8 cellular contexts compared by ENCODE assay signal in the genomic region with DNA sequence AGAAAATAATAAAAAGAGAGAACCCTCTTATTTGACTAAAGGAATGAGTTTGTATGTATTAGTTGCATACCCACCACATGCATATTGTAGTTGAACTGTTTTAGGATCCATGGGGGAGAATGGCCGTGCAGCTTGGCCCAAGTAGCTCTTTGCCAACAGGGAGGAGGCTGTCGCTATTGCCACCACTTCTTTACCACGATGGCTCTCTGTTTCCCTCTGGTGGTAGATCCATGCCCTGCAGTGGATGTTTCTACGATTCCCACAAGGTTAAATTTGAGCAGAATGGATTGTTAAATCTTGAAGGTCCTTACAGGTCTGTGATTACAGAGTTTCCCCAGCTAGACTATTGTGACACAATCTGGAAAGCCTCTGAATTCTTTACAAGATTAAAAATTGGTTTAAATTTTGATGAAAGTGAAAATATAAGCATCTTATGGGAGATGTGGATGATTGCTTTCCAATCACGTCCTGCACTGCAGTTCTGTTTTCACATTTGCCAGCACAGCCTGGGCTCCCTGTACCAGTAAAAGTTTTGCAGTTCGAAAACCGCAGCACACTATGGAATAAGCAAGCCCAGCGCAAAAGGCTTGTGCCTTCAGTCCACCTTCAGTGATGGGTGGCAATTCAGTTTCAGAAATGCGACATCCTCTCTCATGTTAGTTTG. TPM values are rescaled to one million over a fixed set of nuclear protein-coding genes. Genes with fewer than 3 reads are reported as not detected.
DNase-seq lines count a peak whose midpoint lies in the region; ATAC-seq and TF ChIP-seq lines count a peak whose summit lies in the region.

No MANE protein-coding gene starts in this region.

- no peak overlapping the region for H3K27ac Mint-ChIP-seq in CD8-positive, alpha-beta memory T cell
- no peak overlapping the region for H3K27ac Mint-ChIP-seq in activated T-helper 2 cell treated with anti-CD3 and anti-CD28 coated beads, Interferon-gamma antibody, Interleukin-2, Interleukin-4, amounts not matched to agents 10 μg/mL and 5 μg/mL and 100 μg/mL, durations not matched to agents 14 hours and 24 hours and 36 hours

- peak; percentile 57 to 77 (median 67) for DNase-seq in CD8-positive, alpha-beta memory T cell
- DNase-seq in LHCN-M2 (ENCODE audit: low read depth) (peak; percentile 41), SHP77 (lab: John Stamatoyannopoulos, UW) (peak; percentile 44 to 60), ureter (ENCODE audit: low spot score) (peak; percentile 70)
- DNase-seq in activated T-helper 2 cell treated with anti-CD3 and anti-CD28 coated beads, Interferon-gamma antibody, Interleukin-2, Interleukin-4, amounts not matched to agents 10 μg/mL and 5 μg/mL and 100 μg/mL, durations not matched to agents 14 hours and 24 hours and 36 hours (ENCODE audit: low spot score) = peak; percentile 64

- H3K27me3 Mint-ChIP-seq in CD8-positive, alpha-beta memory T cell = peaks cover 15 to 21% of the 10 kb centered on the region in 2 donors
- H3K27me3 Mint-ChIP-seq in activated T-helper 2 cell treated with anti-CD3 and anti-CD28 coated beads, Interferon-gamma antibody, Interleukin-2, Interleukin-4, amounts not matched to agents 10 μg/mL and 5 μg/mL and 100 μg/mL, durations not matched to agents 14 hours and 24 hours and 36 hours (ENCODE audit: low read depth) = peaks cover 23% of the 10 kb centered on the region

- H3K4me1 ChIP-seq in CD8-positive, alpha-beta memory T cell (ENCODE audit: insufficient read depth, low read length) = no peaks in the 10 kb centered on the region
- no peaks in the 10 kb centered on the region for H3K4me1 ChIP-seq in gastroesophageal sphincter
- H3K4me1 ChIP-seq in parathyroid adenoma = no peaks in the 10 kb centered on the region

- H3K4me2 ChIP-seq in parathyroid adenoma (ENCODE audit: low read length) = no peak overlapping the region

- H2AFZ ChIP-seq in parathyroid adenoma = no peak overlapping the region

- intact Hi-C loops in activated T-helper 2 cell treated with anti-CD3 and anti-CD28 coated beads, Interferon-gamma antibody, Interleukin-2, Interleukin-4, amounts not matched to agents 10 μg/mL and 5 μg/mL and 100 μg/mL, durations not matched to agents 14 hours and 24 hours and 36 hours (cut with micrococcal nuclease) = loop anchor here (1.0 to 10.0 kb wide), 4 partner anchors 28 to 340 kb away; no protein-coding TSS in a partner anchor

- no peaks in the 10 kb centered on the region for H3K9me3 Mint-ChIP-seq in CD8-positive, alpha-beta memory T cell
- no peaks in the 10 kb centered on the region for H3K9me3 Mint-ChIP-seq in activated T-helper 2 cell treated with anti-CD3 and anti-CD28 coated beads, Interferon-gamma antibody, Interleukin-2, Interleukin-4, amounts not matched to agents 10 μg/mL and 5 μg/mL and 100 μg/mL, durations not matched to agents 14 hours and 24 hours and 36 hours

- no peak overlapping the region for H3K27ac ChIP-seq in CD8-positive, alpha-beta memory T cell (ENCODE audit: low read depth, low read length)
- H3K27ac ChIP-seq in gastroesophageal sphincter = no peak overlapping the region
- H3K27ac ChIP-seq in parathyroid adenoma = no peak overlapping the region

- TF ChIP-seq CTCF in gastroesophageal sphincter (IDR thresholded peaks at IDR 0.05) = peak; percentile 77 to 96 (median 85)
- TF ChIP-seq CTCF in parathyroid adenoma (IDR thresholded peaks at IDR 0.05) = peak; percentile 96

- no peaks in the 10 kb centered on the region for H3K36me3 ChIP-seq in CD8-positive, alpha-beta memory T cell (ENCODE audit: insufficient read depth, low read length)
- H3K36me3 ChIP-seq in gastroesophageal sphincter (no peaks in the 10 kb centered on the region), parathyroid adenoma (ENCODE audit: control insufficient read depth, insufficient read depth, low read length) (no peaks in the 10 kb centered on the region)

- H3K79me2 ChIP-seq in parathyroid adenoma = no peaks in the 10 kb centered on the region

- no peak for TF ChIP-seq POLR2A in gastroesophageal sphincter (IDR thresholded peaks at IDR 0.05)

- POLR2A ChIA-PET in CD8-positive, alpha-beta memory T cell (lab: Charles Lee) = interaction anchor here (0.6 to 2.0 kb wide), 3 partner anchors 72 to 126 kb away, joined by 3 to 8 read pairs (median 3); no protein-coding TSS in a partner anchor

- H3K4me1 Mint-ChIP-seq in CD8-positive, alpha-beta memory T cell = peaks cover 0 to 8% (median 6%) of the 10 kb centered on the region in 3 donors
- H3K4me1 Mint-ChIP-seq in activated T-helper 2 cell treated with anti-CD3 and anti-CD28 coated beads, Interferon-gamma antibody, Interleukin-2, Interleukin-4, amounts not matched to agents 10 μg/mL and 5 μg/mL and 100 μg/mL, durations not matched to agents 14 hours and 24 hours and 36 hours (ENCODE audit: low read depth) = peaks cover 4% of the 10 kb centered on the region

- H3K9me3 ChIP-seq in CD8-positive, alpha-beta memory T cell (ENCODE audit: low read length) = no peaks in the 10 kb centered on the region
- no peaks in the 10 kb centered on the region for H3K9me3 ChIP-seq in gastroesophageal sphincter
- H3K9me3 ChIP-seq in parathyroid adenoma (ENCODE audit: control insufficient read depth, low read length) = no peaks in the 10 kb centered on the region

- WGBS in gastroesophageal sphincter (ENCODE audit: low coverage in 1 of 2), 2 donors = 33 to 34% methylated on average over 8 to 9 of the region's 9 CpGs

- no peaks in the 10 kb centered on the region for H3K36me3 Mint-ChIP-seq in CD8-positive, alpha-beta memory T cell
- no peaks in the 10 kb centered on the region for H3K36me3 Mint-ChIP-seq in activated T-helper 2 cell treated with anti-CD3 and anti-CD28 coated beads, Interferon-gamma antibody, Interleukin-2, Interleukin-4, amounts not matched to agents 10 μg/mL and 5 μg/mL and 100 μg/mL, durations not matched to agents 14 hours and 24 hours and 36 hours (ENCODE audit: low read depth)

- ATAC-seq in GM19463 (IDR thresholded peaks at IDR 0.05; ENCODE audit: unreplicated experiment) = peak; percentile 80
- ATAC-seq in gastroesophageal sphincter = peak; percentile 57

- no peak overlapping the region for H3K4me3 ChIP-seq in CD8-positive, alpha-beta memory T cell (ENCODE audit: low read length)
- H3K4me3 ChIP-seq in gastroesophageal sphincter (no peak overlapping the region), parathyroid adenoma (ENCODE audit: low read depth, low read length) (no peak overlapping the region)

- CTCF ChIA-PET in CD8-positive, alpha-beta memory T cell (lab: Charles Lee) = interaction anchor here (0.5 to 14.0 kb wide), 44 partner anchors 8 to 934 kb away, joined by 3 to 261 read pairs (median 4); a partner anchor contains a TSS

- no peaks in the 10 kb centered on the region for H3K27me3 ChIP-seq in CD8-positive, alpha-beta memory T cell (ENCODE audit: insufficient read depth, low read length, poor library complexity, severe bottlenecking)
- no peaks in the 10 kb centered on the region for H3K27me3 ChIP-seq in gastroesophageal sphincter
- H3K27me3 ChIP-seq in parathyroid adenoma (ENCODE audit: control insufficient read depth, insufficient read depth, low read length) = no peaks in the 10 kb centered on the region

- no peak overlapping the region for H3K9ac ChIP-seq in parathyroid adenoma

- no peak for TF ChIP-seq EP300 in gastroesophageal sphincter (IDR thresholded peaks at IDR 0.05)

- no peak overlapping the region for H3K4me3 Mint-ChIP-seq in CD8-positive, alpha-beta memory T cell
- no peak overlapping the region for H3K4me3 Mint-ChIP-seq in activated T-helper 2 cell treated with anti-CD3 and anti-CD28 coated beads, Interferon-gamma antibody, Interleukin-2, Interleukin-4, amounts not matched to agents 10 μg/mL and 5 μg/mL and 100 μg/mL, durations not matched to agents 14 hours and 24 hours and 36 hours (ENCODE audit: low read depth)

RNA-seq across cellular contexts. Expression of a gene that starts 34.4 kb away (rescaled TPM):
- total RNA-seq in CD8-positive, alpha-beta memory T cell = under 1 TPM; 0.04 TPM
- polyA plus RNA-seq in CD8-positive, alpha-beta memory T cell = not detected
- total RNA-seq in LHCN-M2 (2014; rRNA removed) = not detected in 2 replicates
- polyA plus RNA-seq in LHCN-M2 (2012) = 0.05 TPM
- total RNA-seq in activated T-helper 2 cell treated with anti-CD3 and anti-CD28 coated beads, Interferon-gamma antibody, Interleukin-2, Interleukin-4, amounts not matched to agents 10 μg/mL and 5 μg/mL and 100 μg/mL, durations not matched to agents 14 hours and 24 hours and 36 hours = 0.05 TPM in 1 of 2 replicates, not detected in the other
- total RNA-seq in gastroesophageal sphincter = 1 to 10 TPM in 2 of 4 donors, under 1 TPM in 2; 0.27 to 9.9 (median 1.5) TPM
- 0.26 TPM for total RNA-seq in ureter
